ENCODE assay signal across 1 cellular context in the genomic region with DNA sequence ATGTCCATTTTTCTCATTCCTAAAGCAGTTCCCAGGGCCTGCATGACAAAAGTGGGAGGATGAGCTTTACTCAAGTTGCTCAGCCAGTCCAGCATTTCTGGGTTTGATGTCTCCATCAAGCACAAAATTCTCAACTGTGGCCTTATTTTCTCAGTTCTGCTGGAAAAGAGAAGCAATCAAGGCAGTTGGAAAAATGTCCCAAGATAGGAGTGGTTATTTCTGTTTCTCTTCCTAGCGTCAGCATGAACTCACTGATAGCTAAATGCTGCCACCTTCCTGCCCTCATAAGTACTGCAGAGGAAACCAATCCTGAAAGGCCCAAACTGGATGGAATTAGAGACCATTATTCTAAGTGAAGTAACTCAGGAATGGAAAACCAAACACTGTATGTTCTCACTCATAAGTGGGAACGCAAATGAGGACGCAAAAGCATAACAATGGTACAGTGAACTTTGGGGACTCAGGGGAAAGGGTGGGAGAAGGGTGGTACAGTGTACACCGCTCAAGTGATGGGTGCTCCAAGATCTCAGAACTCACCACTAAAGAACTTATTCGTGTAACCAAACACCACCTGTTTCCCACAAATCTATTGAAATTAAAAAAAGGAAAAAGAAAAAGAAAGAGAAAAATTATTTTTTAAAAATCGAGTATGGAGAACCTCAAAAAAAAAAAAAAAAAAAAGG.
A peak's percentile ranks its signal among the peaks of the same experiment; 100 is the strongest.
TF ChIP-seq lines count a peak whose summit lies in the region.

No MANE protein-coding gene starts in this region.

TF ChIP-seq in GM12878, 131 proteins besides CTCF, POLR2A, EP300 and RAD21 (continued from another document and continues in another):
- TF ChIP-seq ZBTB4 (CRISPR knock-in tag; IDR thresholded peaks at IDR 0.05): no peak
- no peak for TF ChIP-seq IRF5 (IDR thresholded peaks at IDR 0.05; ENCODE audit: borderline replicate concordance)
- TF ChIP-seq ZBED1 (IDR thresholded peaks at IDR 0.05; ENCODE audit: borderline replicate concordance): no peak
- TF ChIP-seq, protein P1, sequence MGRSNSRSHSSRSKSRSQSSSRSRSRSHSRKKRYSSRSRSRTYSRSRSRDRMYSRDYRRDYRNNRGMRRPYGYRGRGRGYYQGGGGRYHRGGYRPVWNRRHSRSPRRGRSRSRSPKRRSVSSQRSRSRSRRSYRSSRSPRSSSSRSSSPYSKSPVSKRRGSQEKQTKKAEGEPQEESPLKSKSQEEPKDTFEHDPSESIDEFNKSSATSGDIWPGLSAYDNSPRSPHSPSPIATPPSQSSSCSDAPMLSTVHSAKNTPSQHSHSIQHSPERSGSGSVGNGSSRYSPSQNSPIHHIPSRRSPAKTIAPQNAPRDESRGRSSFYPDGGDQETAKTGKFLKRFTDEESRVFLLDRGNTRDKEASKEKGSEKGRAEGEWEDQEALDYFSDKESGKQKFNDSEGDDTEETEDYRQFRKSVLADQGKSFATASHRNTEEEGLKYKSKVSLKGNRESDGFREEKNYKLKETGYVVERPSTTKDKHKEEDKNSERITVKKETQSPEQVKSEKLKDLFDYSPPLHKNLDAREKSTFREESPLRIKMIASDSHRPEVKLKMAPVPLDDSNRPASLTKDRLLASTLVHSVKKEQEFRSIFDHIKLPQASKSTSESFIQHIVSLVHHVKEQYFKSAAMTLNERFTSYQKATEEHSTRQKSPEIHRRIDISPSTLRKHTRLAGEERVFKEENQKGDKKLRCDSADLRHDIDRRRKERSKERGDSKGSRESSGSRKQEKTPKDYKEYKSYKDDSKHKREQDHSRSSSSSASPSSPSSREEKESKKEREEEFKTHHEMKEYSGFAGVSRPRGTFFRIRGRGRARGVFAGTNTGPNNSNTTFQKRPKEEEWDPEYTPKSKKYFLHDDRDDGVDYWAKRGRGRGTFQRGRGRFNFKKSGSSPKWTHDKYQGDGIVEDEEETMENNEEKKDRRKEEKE (IDR thresholded peaks at IDR 0.05): no peak
- TF ChIP-seq, protein P2, sequence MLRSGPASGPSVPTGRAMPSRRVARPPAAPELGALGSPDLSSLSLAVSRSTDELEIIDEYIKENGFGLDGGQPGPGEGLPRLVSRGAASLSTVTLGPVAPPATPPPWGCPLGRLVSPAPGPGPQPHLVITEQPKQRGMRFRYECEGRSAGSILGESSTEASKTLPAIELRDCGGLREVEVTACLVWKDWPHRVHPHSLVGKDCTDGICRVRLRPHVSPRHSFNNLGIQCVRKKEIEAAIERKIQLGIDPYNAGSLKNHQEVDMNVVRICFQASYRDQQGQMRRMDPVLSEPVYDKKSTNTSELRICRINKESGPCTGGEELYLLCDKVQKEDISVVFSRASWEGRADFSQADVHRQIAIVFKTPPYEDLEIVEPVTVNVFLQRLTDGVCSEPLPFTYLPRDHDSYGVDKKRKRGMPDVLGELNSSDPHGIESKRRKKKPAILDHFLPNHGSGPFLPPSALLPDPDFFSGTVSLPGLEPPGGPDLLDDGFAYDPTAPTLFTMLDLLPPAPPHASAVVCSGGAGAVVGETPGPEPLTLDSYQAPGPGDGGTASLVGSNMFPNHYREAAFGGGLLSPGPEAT (IDR thresholded peaks at IDR 0.05; ENCODE audit: low read depth): no peak
- TF ChIP-seq ETV6 (conservative IDR thresholded peaks at IDR 0.05 in 1 of 2, IDR thresholded peaks at IDR 0.05 in 1 of 2; ENCODE audit: borderline replicate concordance in 1 of 2, low read depth in 1 of 2): no peak
- TF ChIP-seq DPF2 (IDR thresholded peaks at IDR 0.05): no peak
- TF ChIP-seq YBX1 (IDR thresholded peaks at IDR 0.05): no peak
- no peak for TF ChIP-seq RBBP5 (conservative IDR thresholded peaks at IDR 0.05)
- 0 out of 2 replicates have a peak, but pooled peaks have one; percentile 38 for TF ChIP-seq ZNF207 (IDR thresholded peaks at IDR 0.05; ENCODE audit: borderline replicate concordance)
- peak; percentile 87 for TF ChIP-seq SMC3 (IDR thresholded peaks at IDR 0.05; ENCODE audit: borderline replicate concordance, low read length)
- no peak for TF ChIP-seq MEF2B (IDR thresholded peaks at IDR 0.05; ENCODE audit: partially characterized antibody, poor library complexity, severe bottlenecking)
- TF ChIP-seq BACH1 (IDR thresholded peaks at IDR 0.05; ENCODE audit: borderline replicate concordance): no peak
- TF ChIP-seq, protein P3, sequence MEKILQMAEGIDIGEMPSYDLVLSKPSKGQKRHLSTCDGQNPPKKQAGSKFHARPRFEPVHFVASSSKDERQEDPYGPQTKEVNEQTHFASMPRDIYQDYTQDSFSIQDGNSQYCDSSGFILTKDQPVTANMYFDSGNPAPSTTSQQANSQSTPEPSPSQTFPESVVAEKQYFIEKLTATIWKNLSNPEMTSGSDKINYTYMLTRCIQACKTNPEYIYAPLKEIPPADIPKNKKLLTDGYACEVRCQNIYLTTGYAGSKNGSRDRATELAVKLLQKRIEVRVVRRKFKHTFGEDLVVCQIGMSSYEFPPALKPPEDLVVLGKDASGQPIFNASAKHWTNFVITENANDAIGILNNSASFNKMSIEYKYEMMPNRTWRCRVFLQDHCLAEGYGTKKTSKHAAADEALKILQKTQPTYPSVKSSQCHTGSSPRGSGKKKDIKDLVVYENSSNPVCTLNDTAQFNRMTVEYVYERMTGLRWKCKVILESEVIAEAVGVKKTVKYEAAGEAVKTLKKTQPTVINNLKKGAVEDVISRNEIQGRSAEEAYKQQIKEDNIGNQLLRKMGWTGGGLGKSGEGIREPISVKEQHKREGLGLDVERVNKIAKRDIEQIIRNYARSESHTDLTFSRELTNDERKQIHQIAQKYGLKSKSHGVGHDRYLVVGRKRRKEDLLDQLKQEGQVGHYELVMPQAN (conservative IDR thresholded peaks at IDR 0.05): no peak
- no peak for TF ChIP-seq BCL3 (IDR thresholded peaks at IDR 0.05; ENCODE audit: borderline replicate concordance, insufficient read depth, low read depth, low read length, poor library complexity, severe bottlenecking)
- no peak for TF ChIP-seq WRNIP1 (IDR thresholded peaks at IDR 0.05; ENCODE audit: borderline replicate concordance, low read depth, low read length)
- no peak for TF ChIP-seq SP1 (IDR thresholded peaks at IDR 0.05; ENCODE audit: low read depth, low read length)
- no peak for TF ChIP-seq ATF2 (IDR thresholded peaks at IDR 0.05; ENCODE audit: low read length)
- TF ChIP-seq BCL11A (IDR thresholded peaks at IDR 0.05; ENCODE audit: low read depth, low read length): no peak
- no peak for TF ChIP-seq STAT1 (conservative IDR thresholded peaks at IDR 0.05)
- TF ChIP-seq FOXM1 (IDR thresholded peaks at IDR 0.05; ENCODE audit: low read depth, low read length): no peak
- no peak for TF ChIP-seq CBFB (IDR thresholded peaks at IDR 0.05; ENCODE audit: low read depth)
- TF ChIP-seq ATF7 (IDR thresholded peaks at IDR 0.05; ENCODE audit: low read depth): no peak
- TF ChIP-seq MLLT1 (IDR thresholded peaks at IDR 0.05): no peak
- no peak for TF ChIP-seq MYB (IDR thresholded peaks at IDR 0.05; ENCODE audit: borderline replicate concordance, low read depth, low read length)
- TF ChIP-seq KDM1A (IDR thresholded peaks at IDR 0.05; ENCODE audit: borderline replicate concordance): no peak
- TF ChIP-seq ZBTB33 (IDR thresholded peaks at IDR 0.05): no peak
- no peak for TF ChIP-seq POLR2AphosphoS2 (IDR thresholded peaks at IDR 0.05; ENCODE audit: low read depth, low read length)
- no peak for TF ChIP-seq NFIC (IDR thresholded peaks at IDR 0.05; ENCODE audit: low read depth, low read length)
- no peak for TF ChIP-seq FOS (IDR thresholded peaks at IDR 0.05; ENCODE audit: borderline replicate concordance, extremely low read depth, insufficient read length)
- TF ChIP-seq, protein P4, sequence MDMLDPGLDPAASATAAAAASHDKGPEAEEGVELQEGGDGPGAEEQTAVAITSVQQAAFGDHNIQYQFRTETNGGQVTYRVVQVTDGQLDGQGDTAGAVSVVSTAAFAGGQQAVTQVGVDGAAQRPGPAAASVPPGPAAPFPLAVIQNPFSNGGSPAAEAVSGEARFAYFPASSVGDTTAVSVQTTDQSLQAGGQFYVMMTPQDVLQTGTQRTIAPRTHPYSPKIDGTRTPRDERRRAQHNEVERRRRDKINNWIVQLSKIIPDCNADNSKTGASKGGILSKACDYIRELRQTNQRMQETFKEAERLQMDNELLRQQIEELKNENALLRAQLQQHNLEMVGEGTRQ (IDR thresholded peaks at IDR 0.05; ENCODE audit: borderline replicate concordance, low read depth, low read length): no peak
- TF ChIP-seq ELK1 (IDR thresholded peaks at IDR 0.05; ENCODE audit: low read depth, low read length): no peak
- TF ChIP-seq PAX5 (IDR thresholded peaks at IDR 0.05; ENCODE audit: borderline replicate concordance, low read depth, low read length): no peak
